In the genomic region with DNA sequence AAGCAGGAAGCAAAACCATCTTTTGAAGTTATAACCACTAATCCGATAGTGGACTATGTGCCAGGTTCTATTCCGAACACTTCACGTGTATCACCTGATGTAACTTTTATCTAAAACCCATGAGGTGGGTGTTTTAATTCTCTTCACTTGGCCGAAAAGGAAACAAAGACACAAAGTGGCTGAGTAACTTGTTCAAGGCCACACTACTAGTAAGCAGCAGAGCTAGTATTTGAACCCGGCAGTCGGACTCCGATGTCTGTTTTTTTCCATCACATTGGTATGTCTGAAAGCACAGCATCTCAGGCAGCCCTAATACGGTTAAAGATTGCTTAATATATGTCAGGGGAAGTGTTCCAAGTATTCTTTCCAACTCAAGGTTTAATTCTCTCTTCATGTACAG, we compare ENCODE assay signal across 14 cellular contexts. TPM values are rescaled to one million over a fixed set of nuclear protein-coding genes. Genes with fewer than 3 reads are reported as not detected.
DNase-seq lines count a peak whose midpoint lies in the region; TF ChIP-seq lines count a peak whose summit lies in the region.
"Had no signal": no experiment of that assay in that cellular context is flagged by ENCODE, and none has a peak within 500 bp of the region (broad histone marks: within the 10 kb centered on the region; RNA-seq: fewer than 3 reads in every experiment).

No MANE protein-coding gene starts in this region.

- H3K9me3 ChIP-seq in KOPT-K1 (ENCODE audit: insufficient read depth, low read length, poor library complexity, severe bottlenecking) (no peaks in the 10 kb centered on the region), SK-N-MC (ENCODE audit: low read depth, low read length) (no peaks in the 10 kb centered on the region)
- H3K9me3 ChIP-seq: A549, BE2C, HAP-1 had no signal

- H3K27ac ChIP-seq in KOPT-K1 (ENCODE audit: low read depth, low read length, poor library complexity, severe bottlenecking) (peak overlapping the region; percentile 80), SK-N-MC (peak overlapping the region; percentile 91; the same call in 1 of the 2 replicates)
- H3K27ac ChIP-seq: A549, C4-2B had no signal

- H3K27me3 Mint-ChIP-seq in mesothelial cell of epicardium (ENCODE audit: low read depth): peaks cover 2% of the 10 kb centered on the region
- H3K27me3 Mint-ChIP-seq: CD4-positive, alpha-beta memory T cell had no signal

- H3K36me3 ChIP-seq in KOPT-K1 (ENCODE audit: insufficient read depth, low read length) (no peaks in the 10 kb centered on the region), SK-N-MC (ENCODE audit: insufficient read depth, low read length) (no peaks in the 10 kb centered on the region)
- H3K36me3 ChIP-seq: BE2C, HAP-1 had no signal

- no peak overlapping the region for H3K9ac ChIP-seq in SK-N-MC (ENCODE audit: insufficient read length)

- H3K27ac Mint-ChIP-seq in mesothelial cell of epicardium: peak overlapping the region; percentile 50

- peaks cover 29% of the 10 kb centered on the region for H3K4me1 Mint-ChIP-seq in mesothelial cell of epicardium

- no peak overlapping the region for H3K4me3 ChIP-seq in SK-N-MC
- H3K4me3 ChIP-seq: A549, GM12878, HAP-1 had no signal

- no peak for TF ChIP-seq CTCF in mesothelial cell of epicardium (IDR thresholded peaks at IDR 0.05; ENCODE audit: unreplicated experiment)

- H3K36me3 Mint-ChIP-seq in mesothelial cell of epicardium: peaks cover 5% of the 10 kb centered on the region
- H3K36me3 Mint-ChIP-seq: CD4-positive, alpha-beta memory T cell had no signal

- H3K4me3 Mint-ChIP-seq in mesothelial cell of epicardium: no peak overlapping the region

- peaks cover 5% of the 10 kb centered on the region for H3K9me3 Mint-ChIP-seq in mesothelial cell of epicardium

- DNase-seq in SK-N-MC (ENCODE audit: low read depth, low spot score): no peak
- DNase-seq in cerebellar cortex (ENCODE audit: low spot score): peak; percentile 49
- DNase-seq in mesothelial cell of epicardium (ENCODE audit: low spot score in 2 of 2, unreplicated experiment in 2 of 2): no peak
- DNase-seq in activated CD4-positive, alpha-beta T cell treated with anti-CD3 and anti-CD28 coated beads, Interleukin-2, amount 50 U/mL, for 1 hour: no peak
- no peak for DNase-seq in NCI-H1417 treated with DMSO at 0.1 percent for 48 hours (lab: John Stamatoyannopoulos, UW)
- no peak for DNase-seq in NCI-H1436 (lab: John Stamatoyannopoulos, UW)
- DNase-seq: BE2C; CD4-positive, alpha-beta memory T cell; DMS79 had no signal

RNA-seq across cellular contexts. Expression of a gene that starts 16.2 kb away (rescaled TPM):
- 22.6 to 23.7 TPM (median 23.5 TPM) in 3 replicates for total RNA-seq in mesothelial cell of epicardium
